ENCODE assay signal across 7 cellular contexts in genomic region chr20:36862857-36863668, GRCh38. TPM values are rescaled to one million over a fixed set of nuclear protein-coding genes. Genes with fewer than 3 reads are reported as not detected.
DNase-seq lines count a peak whose midpoint lies in the region; ATAC-seq and TF ChIP-seq lines count a peak whose summit lies in the region.

No MANE protein-coding gene starts in this region.

- peaks cover 0 to 53% of the 10 kb centered on the region in 2 donors for H3K4me1 ChIP-seq in right atrium auricular region
- H3K4me1 ChIP-seq in stomach smooth muscle (ENCODE audit: control insufficient read depth, insufficient read depth, low read length), result peaks cover 44% of the 10 kb centered on the region

- H3K27me3 Mint-ChIP-seq in activated CD4-positive, alpha-beta memory T cell treated with anti-CD3 and anti-CD28 coated beads, Interleukin-2, amount 10 ng/mL, durations not matched to agents 7 days and 5 days, result peaks cover 46% of the 10 kb centered on the region

- H3K27ac Mint-ChIP-seq in activated CD4-positive, alpha-beta memory T cell treated with anti-CD3 and anti-CD28 coated beads, Interleukin-2, amount 10 ng/mL, durations not matched to agents 7 days and 5 days, result no peak overlapping the region

- peak overlapping the region; percentile 84 for H3K4me3 ChIP-seq in HFF-Myc (replicated peaks; ENCODE audit: low read depth, low read length)
- H3K4me3 ChIP-seq in right atrium auricular region, result peak overlapping the region; percentile 58 to 68
- H3K4me3 ChIP-seq in stomach smooth muscle (ENCODE audit: low read length in 2 of 2), result peak overlapping the region; percentile 35 to 77

- H3K4me1 Mint-ChIP-seq in activated CD4-positive, alpha-beta memory T cell treated with anti-CD3 and anti-CD28 coated beads, Interleukin-2, amount 10 ng/mL, durations not matched to agents 7 days and 5 days, result peaks cover 15% of the 10 kb centered on the region

- POLR2A ChIA-PET in RWPE1 (lab: Yijun Ruan, JAX; ENCODE audit: low non-redundant PET), result interaction anchor here (0.6 to 1.1 kb wide), 4 partner anchors 27 to 472 kb away, joined by 3 to 6 read pairs (median 5); no protein-coding TSS in a partner anchor
- POLR2A ChIA-PET in activated CD4-positive, alpha-beta memory T cell treated with anti-CD3 and anti-CD28 coated beads, Interleukin-2, amount 10 ng/mL, durations not matched to agents 7 days and 5 days (lab: Charles Lee), result interaction anchor here (1.0 to 1.7 kb wide), 4 partner anchors 11 to 269 kb away, joined by 3 to 5 read pairs (median 4); no protein-coding TSS in a partner anchor

- CTCF ChIA-PET in RWPE1 (lab: Yijun Ruan, JAX), result interaction anchor here (0.5 to 2.9 kb wide), 28 partner anchors 7 to 726 kb away, joined by 3 to 16 read pairs (median 4); partner anchors contain the start of genes TGIF2 and TLDC2
- CTCF ChIA-PET in activated CD4-positive, alpha-beta memory T cell treated with anti-CD3 and anti-CD28 coated beads, Interleukin-2, amount 10 ng/mL, durations not matched to agents 7 days and 5 days (lab: Charles Lee), result interaction anchor here (0.6 to 2.0 kb wide), 11 partner anchors 8 to 1195 kb away, joined by 3 to 14 read pairs (median 5); no protein-coding TSS in a partner anchor

- no peaks in the 10 kb centered on the region for H3K36me3 Mint-ChIP-seq in activated CD4-positive, alpha-beta memory T cell treated with anti-CD3 and anti-CD28 coated beads, Interleukin-2, amount 10 ng/mL, durations not matched to agents 7 days and 5 days (ENCODE audit: low read depth)

- no peaks in the 10 kb centered on the region for H3K36me3 ChIP-seq in right atrium auricular region
- H3K36me3 ChIP-seq in stomach smooth muscle (ENCODE audit: control insufficient read depth in 2 of 2, insufficient read depth in 2 of 2, low read length in 2 of 2), result no peaks in the 10 kb centered on the region

- no peak for DNase-seq in HFF-Myc (ENCODE audit: extremely low read depth, low read depth)
- DNase-seq in RWPE1 (ENCODE audit: low spot score), result no peak
- DNase-seq in right atrium auricular region (ENCODE audit: low spot score), result no peak
- no peak for DNase-seq in activated CD4-positive, alpha-beta memory T cell treated with anti-CD3 and anti-CD28 coated beads, Interleukin-2, amount 10 ng/mL, durations not matched to agents 7 days and 5 days

- ATAC-seq in GM18520 (IDR thresholded peaks at IDR 0.05; ENCODE audit: unreplicated experiment) (peak; percentile 33), HG03025 (IDR thresholded peaks at IDR 0.05; ENCODE audit: low FRiP score, unreplicated experiment) (no peak)

- peak overlapping the region in 1 of 2 donors; percentile 53 for H3K9ac ChIP-seq in stomach smooth muscle (ENCODE audit: low read length in 2 of 2)

- H3K4me3 Mint-ChIP-seq in activated CD4-positive, alpha-beta memory T cell treated with anti-CD3 and anti-CD28 coated beads, Interleukin-2, amount 10 ng/mL, durations not matched to agents 7 days and 5 days, result no peak overlapping the region

- H3K27me3 ChIP-seq in right atrium auricular region (no peaks in the 10 kb centered on the region), stomach smooth muscle (ENCODE audit: control insufficient read depth in 1 of 2, insufficient read depth in 2 of 2, low read length in 2 of 2) (no peaks in the 10 kb centered on the region)

- H3K9me3 ChIP-seq in right atrium auricular region (no peaks in the 10 kb centered on the region), stomach smooth muscle (ENCODE audit: control insufficient read depth in 2 of 2, low read length in 2 of 2) (no peaks in the 10 kb centered on the region)

- no peak for TF ChIP-seq CTCF in HFF-Myc (IDR thresholded peaks at IDR 0.05; ENCODE audit: low read depth, low read length, missing control alignments)
- no peak for TF ChIP-seq CTCF in RWPE1 (conservative IDR thresholded peaks at IDR 0.05; ENCODE audit: low read depth)
- no peak for TF ChIP-seq CTCF in right atrium auricular region (IDR thresholded peaks at IDR 0.05)

- H3K27ac ChIP-seq in RWPE1, result peak overlapping the region; percentile 99
- peak overlapping the region; percentile 89 to 97 for H3K27ac ChIP-seq in right atrium auricular region
- H3K27ac ChIP-seq in stomach smooth muscle (ENCODE audit: low read length), result peak overlapping the region; percentile 94

- H3K9me3 Mint-ChIP-seq in activated CD4-positive, alpha-beta memory T cell treated with anti-CD3 and anti-CD28 coated beads, Interleukin-2, amount 10 ng/mL, durations not matched to agents 7 days and 5 days, result no peaks in the 10 kb centered on the region

RNA-seq across cellular contexts. Expression of gene TLDC2, which starts 12.9 kb away (rescaled TPM):
- total RNA-seq in right atrium auricular region, result under 1 TPM in 1 of 2 donors, not detected in 1; 0.30 TPM
- total RNA-seq in activated CD4-positive, alpha-beta memory T cell treated with anti-CD3 and anti-CD28 coated beads, Interleukin-2, amount 10 ng/mL, durations not matched to agents 7 days and 5 days, result not detected
